In genomic region chr20:63782051-63782471, GRCh38 we compare ENCODE assay signal across 13 cellular contexts. TPM values are rescaled to one million over a fixed set of nuclear protein-coding genes. Genes with fewer than 3 reads are reported as not detected.
DNase-seq lines count a peak whose midpoint lies in the region; ATAC-seq and TF ChIP-seq lines count a peak whose summit lies in the region.
"Had no signal": no experiment of that assay in that cellular context is flagged by ENCODE, and none has a peak within 500 bp of the region (broad histone marks: within the 10 kb centered on the region; RNA-seq: fewer than 3 reads in every experiment).

No MANE protein-coding gene starts in this region.

- peak overlapping the region in 10 of 11 experiments; percentile 4 to 62 (median 26); a peak in 14 of 22 replicates for H3K4me2 ChIP-seq in BLaER1 treated with 17β-estradiol and CSF1 and Interleukin-3, amounts not matched to agents 10 nM and 100 nM

- no peak overlapping the region for H3K4me3 ChIP-seq in BLaER1 treated with 17β-estradiol and CSF1 and Interleukin-3, amounts not matched to agents 10 nM and 100 nM
- no peak overlapping the region for H3K4me3 ChIP-seq in prostate gland
- H3K4me3 ChIP-seq: lung, thoracic aorta had no signal

- H3K4me1 Mint-ChIP-seq in HFFc6 (ENCODE audit: low read depth) = peaks cover 10% of the 10 kb centered on the region
- peaks cover 18% of the 10 kb centered on the region for H3K4me1 Mint-ChIP-seq in activated CD8-positive, alpha-beta memory T cell treated with anti-CD3 and anti-CD28 coated beads, Interleukin-2, amount 10 ng/mL, durations not matched to agents 7 days and 5 days

- CTCF ChIA-PET in activated CD8-positive, alpha-beta memory T cell treated with anti-CD3 and anti-CD28 coated beads, Interleukin-2, amount 10 ng/mL, durations not matched to agents 7 days and 5 days (lab: Charles Lee) = interaction anchor here (0.9 to 5.8 kb wide), 5 partner anchors 27 to 245 kb away, joined by 3 to 22 read pairs (median 4); partner anchors contain the start of genes ARFRP1, PTK6, TPD52L2 and ZGPAT

- H3K9me3 Mint-ChIP-seq in HFFc6 = no peaks in the 10 kb centered on the region
- H3K9me3 Mint-ChIP-seq in activated CD8-positive, alpha-beta memory T cell treated with anti-CD3 and anti-CD28 coated beads, Interleukin-2, amount 10 ng/mL, durations not matched to agents 7 days and 5 days (ENCODE audit: low read depth) = no peaks in the 10 kb centered on the region

- no peak overlapping the region for H3K27ac Mint-ChIP-seq in HFFc6
- no peak overlapping the region for H3K27ac Mint-ChIP-seq in activated CD8-positive, alpha-beta memory T cell treated with anti-CD3 and anti-CD28 coated beads, Interleukin-2, amount 10 ng/mL, durations not matched to agents 7 days and 5 days

- H3K27me3 ChIP-seq in BLaER1 treated with 17β-estradiol and CSF1 and Interleukin-3, amounts not matched to agents 10 nM and 100 nM = no peaks in the 10 kb centered on the region
- no peaks in the 10 kb centered on the region for H3K27me3 ChIP-seq in prostate gland (replicated peaks; ENCODE audit: insufficient read depth)
- H3K27me3 ChIP-seq: BE2C had no signal

- peaks cover 0 to 7% (median 0%) of the 10 kb centered on the region in 11 experiments; a peak in 3 of 22 replicates for H3K9me3 ChIP-seq in BLaER1 treated with 17β-estradiol and CSF1 and Interleukin-3, amounts not matched to agents 10 nM and 100 nM (replicated peaks in 1 of 11)
- H3K9me3 ChIP-seq in prostate gland = no peaks in the 10 kb centered on the region
- H3K9me3 ChIP-seq: thoracic aorta had no signal

- peaks cover 0 to 9% (median 0%) of the 10 kb centered on the region in 11 experiments; a peak in 3 of 22 replicates for H3K36me3 ChIP-seq in BLaER1 treated with 17β-estradiol and CSF1 and Interleukin-3, amounts not matched to agents 10 nM and 100 nM
- no peaks in the 10 kb centered on the region for H3K36me3 ChIP-seq in prostate gland
- H3K36me3 ChIP-seq: BE2C, thoracic aorta had no signal

- no peaks in the 10 kb centered on the region; the same call in 1 of the 2 replicates for H3K27me3 Mint-ChIP-seq in HFFc6 (ENCODE audit: insufficient read depth)
- no peaks in the 10 kb centered on the region for H3K27me3 Mint-ChIP-seq in activated CD8-positive, alpha-beta memory T cell treated with anti-CD3 and anti-CD28 coated beads, Interleukin-2, amount 10 ng/mL, durations not matched to agents 7 days and 5 days

- peak; percentile 89 for ATAC-seq in activated CD8-positive, alpha-beta memory T cell treated with anti-CD3 and anti-CD28 coated beads, Interleukin-2, amount 10 ng/mL, durations not matched to agents 7 days and 5 days
- ATAC-seq in left colon = peak; percentile 59

- no peak overlapping the region for H3K4me3 Mint-ChIP-seq in HFFc6
- H3K4me3 Mint-ChIP-seq in activated CD8-positive, alpha-beta memory T cell treated with anti-CD3 and anti-CD28 coated beads, Interleukin-2, amount 10 ng/mL, durations not matched to agents 7 days and 5 days = no peak overlapping the region

- H3K36me3 Mint-ChIP-seq in HFFc6 (ENCODE audit: low read depth) = no peaks in the 10 kb centered on the region
- no peaks in the 10 kb centered on the region for H3K36me3 Mint-ChIP-seq in activated CD8-positive, alpha-beta memory T cell treated with anti-CD3 and anti-CD28 coated beads, Interleukin-2, amount 10 ng/mL, durations not matched to agents 7 days and 5 days

- TF ChIP-seq CTCF in HFFc6 (IDR thresholded peaks at IDR 0.05) = 0 out of 2 replicates have a peak, but pooled peaks have one; percentile 7
- TF ChIP-seq CTCF in prostate gland (IDR thresholded peaks at IDR 0.05) = no peak

- DNase-seq in HFFc6 (no peak), left colon (peak; percentile 34 to 48), NCI-H510A (lab: John Stamatoyannopoulos, UW) (no peak), prostate gland (ENCODE audit: low spot score) (no peak), COR-L47 (lab: John Stamatoyannopoulos, UW) (no peak), superior temporal gyrus (ENCODE audit: extremely low spot score) (no peak)
- peak; percentile 80 for DNase-seq in activated CD8-positive, alpha-beta memory T cell treated with anti-CD3 and anti-CD28 coated beads, Interleukin-2, amount 10 ng/mL, durations not matched to agents 7 days and 5 days
- DNase-seq: BE2C, NCI-H2081 treated with DMSO at 0.1 percent for 48 hours, SW 1271 had no signal

- intact Hi-C loops in left colon (cut with DNase I, micrococcal nuclease) = no loop called here
- intact Hi-C loops in prostate gland (cut with DNase I) = no loop called here

- H4K20me1 ChIP-seq in BLaER1 treated with 17β-estradiol and CSF1 and Interleukin-3, amounts not matched to agents 10 nM and 100 nM = peaks cover 0 to 72% (median 0%) of the 10 kb centered on the region in 11 experiments; a peak in 4 of 22 replicates

- no peak overlapping the region for H3K9ac ChIP-seq in BLaER1 treated with 17β-estradiol and CSF1 and Interleukin-3, amounts not matched to agents 10 nM and 100 nM

- TF ChIP-seq POLR2A in prostate gland (IDR thresholded peaks at IDR 0.05) = no peak

- peaks cover 9 to 60% (median 47%) of the 10 kb centered on the region in 10 experiments for H3K4me1 ChIP-seq in BLaER1 treated with 17β-estradiol and CSF1 and Interleukin-3, amounts not matched to agents 10 nM and 100 nM
- H3K4me1 ChIP-seq in prostate gland (replicated peaks) = no peaks in the 10 kb centered on the region
- H3K4me1 ChIP-seq: BE2C had no signal

- WGBS in prostate gland = 74% methylated on average over 17 of the region's 18 CpGs

- no peak overlapping the region for H3K27ac ChIP-seq in BLaER1 treated with 17β-estradiol and CSF1 and Interleukin-3, amounts not matched to agents 10 nM and 100 nM
- H3K27ac ChIP-seq in prostate gland = no peak overlapping the region
- H3K27ac ChIP-seq: thoracic aorta had no signal

RNA-seq across cellular contexts. Expression of gene SLC2A4RG, which starts 42.5 kb away (rescaled TPM):
- 100 to 1,000 TPM in 3 of 6 experiments, 10 to 100 TPM in 3; 89.6 to 122 (median 102) TPM for total RNA-seq in HFFc6 (2021; fragmentation: NEBNext Ultra II Directional; extraction: Animal tissue kit (Norgen Biotek cat#: 25700))
- 100 to 1,000 TPM in 1 of 2 experiments, 10 to 100 TPM in 1; 69.9 to 111 TPM for total RNA-seq in activated CD8-positive, alpha-beta memory T cell treated with anti-CD3 and anti-CD28 coated beads, Interleukin-2, amount 10 ng/mL, durations not matched to agents 7 days and 5 days
- total RNA-seq in left colon (10 to 100 TPM; 41.2 to 48.0 TPM), prostate gland (100 to 1,000 TPM; 140 to 155 TPM)

RNA-seq across cellular contexts. Expression of gene LIME1, which starts 45.6 kb away (rescaled TPM):
- 1 to 10 TPM; 3.4 to 6.1 (median 4.6) TPM for total RNA-seq in HFFc6 (2021; fragmentation: NEBNext Ultra II Directional; extraction: Animal tissue kit (Norgen Biotek cat#: 25700))
- total RNA-seq in activated CD8-positive, alpha-beta memory T cell treated with anti-CD3 and anti-CD28 coated beads, Interleukin-2, amount 10 ng/mL, durations not matched to agents 7 days and 5 days = 100 to 1,000 TPM in 1 of 2 experiments, 10 to 100 TPM in 1; 49.2 to 138 TPM
- total RNA-seq in left colon (10 to 100 TPM; 11.1 to 13.4 TPM), prostate gland (10 to 100 TPM; 35.0 to 44.4 TPM)

RNA-seq across cellular contexts. Expression of gene ZBTB46, which starts 49.0 kb away (rescaled TPM):
- total RNA-seq in HFFc6 (2021; fragmentation: NEBNext Ultra II Directional; extraction: Animal tissue kit (Norgen Biotek cat#: 25700)) = 1 to 10 TPM in 2 of 6 experiments, under 1 TPM in 4; 0.38 to 1.1 (median 0.64) TPM
- total RNA-seq in activated CD8-positive, alpha-beta memory T cell treated with anti-CD3 and anti-CD28 coated beads, Interleukin-2, amount 10 ng/mL, durations not matched to agents 7 days and 5 days = under 1 TPM; 0.15 to 0.84 TPM
- total RNA-seq in left colon = 1 to 10 TPM; 3.0 to 5.6 TPM
- total RNA-seq in prostate gland = 10 to 100 TPM in 1 of 2 donors, 1 to 10 TPM in 1; 7.9 to 12.2 TPM

Comparison
In these comparisons a context has a peak if more than half of its experiments do, and no peak if none do; other contexts are left out.
1. DNase-seq: peak in activated CD8-positive, alpha-beta memory T cell treated with anti-CD3 and anti-CD28 coated beads, Interleukin-2, amount 10 ng/mL, durations not matched to agents 7 days and 5 days (single experiment) and left colon (2 of 2); none in HFFc6 (single experiment), NCI-H510A (single experiment), prostate gland (single experiment), COR-L47 (single experiment) and superior temporal gyrus (single experiment).